Comparison of ENCODE assay signal across 19 cellular contexts in genomic region chr16:54325616-54326265, GRCh38. TPM values are rescaled to one million over a fixed set of nuclear protein-coding genes. Genes with fewer than 3 reads are reported as not detected.
"Had no signal": no experiment of that assay in that cellular context is flagged by ENCODE, and none has a peak within 500 bp of the region (broad histone marks: within the 10 kb centered on the region; RNA-seq: fewer than 3 reads in every experiment).

No MANE protein-coding gene starts in this region.

- H3K27me3 Mint-ChIP-seq: activated CD4-positive, alpha-beta T cell treated with anti-CD3 and anti-CD28 coated beads, Interleukin-2, amount 10 ng/mL, durations not matched to agents 7 days and 5 days had no signal

- H3K4me1 ChIP-seq: ascending aorta, left lung, parathyroid adenoma, right lobe of liver had no signal

- H3K27me3 ChIP-seq: ascending aorta, brain microvascular endothelial cell, right lobe of liver, upper lobe of left lung had no signal

- H3K9me3 Mint-ChIP-seq: activated CD4-positive, alpha-beta T cell treated with anti-CD3 and anti-CD28 coated beads, Interleukin-2, amount 10 ng/mL, durations not matched to agents 7 days and 5 days; activated CD8-positive, alpha-beta T cell treated with anti-CD3 and anti-CD28 coated beads for 36 hours; activated naive CD4-positive, alpha-beta T cell treated with anti-CD3 and anti-CD28 coated beads, Interleukin-2, amount 50 U/mL, for 72 hours; central memory CD8-positive, alpha-beta T cell; nephron progenitor cell had no signal

- H3K27ac Mint-ChIP-seq: activated CD4-positive, alpha-beta T cell treated with anti-CD3 and anti-CD28 coated beads, Interleukin-2, amount 10 ng/mL, durations not matched to agents 7 days and 5 days; activated CD8-positive, alpha-beta memory T cell treated with anti-CD3 and anti-CD28 coated beads, Interleukin-2, amount 10 ng/mL, durations not matched to agents 7 days and 5 days; activated CD8-positive, alpha-beta T cell treated with anti-CD3 and anti-CD28 coated beads for 36 hours; activated naive CD4-positive, alpha-beta T cell treated with anti-CD3 and anti-CD28 coated beads, Interleukin-2, amount 50 U/mL, for 72 hours; nephron progenitor cell had no signal

- H3K4me3 ChIP-seq: ascending aorta, left lung, right lobe of liver, upper lobe of left lung had no signal

- DNase-seq: activated CD4-positive, alpha-beta T cell treated with anti-CD3 and anti-CD28 coated beads, Interleukin-2, amount 10 ng/mL, durations not matched to agents 7 days and 5 days; activated CD8-positive, alpha-beta memory T cell treated with anti-CD3 and anti-CD28 coated beads, Interleukin-2, amount 10 ng/mL, durations not matched to agents 7 days and 5 days; activated CD8-positive, alpha-beta T cell treated with anti-CD3 and anti-CD28 coated beads for 36 hours; brain microvascular endothelial cell; effector memory CD4-positive, alpha-beta T cell; foreskin melanocyte; hippocampal formation; left lung; nephron progenitor cell; right lobe of liver; stimulated activated CD4-positive, alpha-beta T cell treated with anti-CD3 and anti-CD28 coated beads, Interleukin-4, amount 100 ng/mL, for 24 hours; stimulated activated naive CD4-positive, alpha-beta T cell treated with Interleukin-2 at 50 U/mL for 16 hours; upper lobe of left lung had no signal

- H3K36me3 ChIP-seq: ascending aorta, brain microvascular endothelial cell, left lung, right lobe of liver, upper lobe of left lung had no signal

- H3K4me3 Mint-ChIP-seq: activated CD4-positive, alpha-beta T cell treated with anti-CD3 and anti-CD28 coated beads, Interleukin-2, amount 10 ng/mL, durations not matched to agents 7 days and 5 days; activated CD8-positive, alpha-beta memory T cell treated with anti-CD3 and anti-CD28 coated beads, Interleukin-2, amount 10 ng/mL, durations not matched to agents 7 days and 5 days; activated CD8-positive, alpha-beta T cell treated with anti-CD3 and anti-CD28 coated beads for 36 hours; central memory CD8-positive, alpha-beta T cell; nephron progenitor cell had no signal

- H3K9me3 ChIP-seq: ascending aorta, left lung, right lobe of liver, upper lobe of left lung had no signal

- H3K36me3 Mint-ChIP-seq: activated CD8-positive, alpha-beta memory T cell treated with anti-CD3 and anti-CD28 coated beads, Interleukin-2, amount 10 ng/mL, durations not matched to agents 7 days and 5 days; activated naive CD4-positive, alpha-beta T cell treated with anti-CD3 and anti-CD28 coated beads, Interleukin-2, amount 50 U/mL, for 72 hours had no signal

- H3K4me1 Mint-ChIP-seq: activated CD4-positive, alpha-beta T cell treated with anti-CD3 and anti-CD28 coated beads, Interleukin-2, amount 10 ng/mL, durations not matched to agents 7 days and 5 days; activated CD8-positive, alpha-beta memory T cell treated with anti-CD3 and anti-CD28 coated beads, Interleukin-2, amount 10 ng/mL, durations not matched to agents 7 days and 5 days; central memory CD8-positive, alpha-beta T cell had no signal

- ATAC-seq: activated CD4-positive, CD25-positive, alpha-beta regulatory T cell treated with anti-CD3 and anti-CD28 coated beads, Interleukin-2, amount 50 U/mL, for 24 hours; activated CD8-positive, alpha-beta memory T cell treated with anti-CD3 and anti-CD28 coated beads, Interleukin-2, amount 10 ng/mL, durations not matched to agents 7 days and 5 days; activated CD8-positive, alpha-beta T cell treated with anti-CD3 and anti-CD28 coated beads for 36 hours; activated naive CD4-positive, alpha-beta T cell treated with anti-CD3 and anti-CD28 coated beads, Interleukin-2, amount 50 U/mL, for 72 hours; right lobe of liver had no signal

- H3K27ac ChIP-seq: ascending aorta, brain microvascular endothelial cell, left lung, parathyroid adenoma, right lobe of liver, upper lobe of left lung, VCaP had no signal

RNA-seq across cellular contexts. Expression of gene IRX3, which starts 39.2 kb away (rescaled TPM):
- total RNA-seq: activated CD4-positive, alpha-beta T cell treated with anti-CD3 and anti-CD28 coated beads, Interleukin-2, amount 10 ng/mL, durations not matched to agents 7 days and 5 days; activated CD8-positive, alpha-beta T cell treated with anti-CD3 and anti-CD28 coated beads for 36 hours; activated naive CD4-positive, alpha-beta T cell treated with anti-CD3 and anti-CD28 coated beads, Interleukin-2, amount 50 U/mL, for 72 hours had no signal
